ENCODE assay signal across 36 cellular contexts in the genomic region with DNA sequence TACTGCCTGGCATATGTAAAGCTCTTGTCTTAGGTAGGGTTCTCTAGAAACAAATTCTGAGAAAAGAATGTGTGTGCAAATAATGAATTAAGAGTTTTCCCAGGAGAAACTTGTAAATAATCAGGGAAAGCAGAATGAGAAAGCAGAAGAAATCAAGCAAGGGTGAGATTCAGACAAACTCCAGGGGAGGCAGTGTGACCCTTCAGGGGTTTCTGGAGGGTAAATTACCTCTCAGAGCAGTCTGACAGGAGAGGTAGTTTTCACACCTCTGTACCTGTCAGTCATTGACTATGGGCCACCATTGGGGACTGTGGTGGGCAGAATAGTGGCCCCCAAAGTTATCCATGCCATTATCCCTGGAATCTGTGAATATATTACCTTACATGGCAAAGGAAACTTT.
"Had no signal": no experiment of that assay in that cellular context is flagged by ENCODE, and none has a peak within 500 bp of the region (broad histone marks: within the 10 kb centered on the region; RNA-seq: fewer than 3 reads in every experiment).

No MANE protein-coding gene starts in this region.

- H3K4me3 ChIP-seq: adrenal gland, body of pancreas, breast epithelium had no signal

- H3K27ac ChIP-seq: adrenal gland, body of pancreas, brain microvascular endothelial cell, breast epithelium, VCaP had no signal

- H3K4me3 Mint-ChIP-seq: activated CD4-positive, alpha-beta memory T cell treated with anti-CD3 and anti-CD28 coated beads, Interleukin-2, amount 10 ng/mL, durations not matched to agents 7 days and 5 days; activated CD4-positive, alpha-beta T cell treated with anti-CD3 and anti-CD28 coated beads for 36 hours; activated CD4-positive, alpha-beta T cell treated with anti-CD3 and anti-CD28 coated beads, Interleukin-2, amount 10 ng/mL, durations not matched to agents 7 days and 5 days; activated CD8-positive, alpha-beta memory T cell treated with anti-CD3 and anti-CD28 coated beads, Interleukin-2, amount 10 ng/mL, durations not matched to agents 7 days and 5 days; activated CD8-positive, alpha-beta T cell treated with anti-CD3 and anti-CD28 coated beads, Interleukin-2, amount 10 ng/mL, durations not matched to agents 7 days and 5 days; activated naive CD4-positive, alpha-beta T cell treated with anti-CD3 and anti-CD28 coated beads, Interleukin-2, amount 10 ng/mL, durations not matched to agents 7 days and 5 days; activated naive CD4-positive, alpha-beta T cell treated with anti-CD3 and anti-CD28 coated beads, Interleukin-2, amount 50 U/mL, for 24 hours; activated naive CD8-positive, alpha-beta T cell treated with anti-CD3 and anti-CD28 coated beads for 36 hours; activated T-cell treated with anti-CD3 and anti-CD28 coated beads, Interleukin-2, amount 50 U/mL, for 24 hours; T-helper 1 cell treated with Interleukin-12 subunit alpha and Interleukin-12 subunit beta and Interleukin-4 antibody, amounts not matched to agents 30 μg/mL and 1 μg/mL, for 36 hours; T-helper 2 cell treated with Interferon-gamma antibody and Interleukin-4, amounts not matched to agents 5 μg/mL and 100 μg/mL, for 36 hours had no signal

- DNase-seq: activated CD4-positive, alpha-beta memory T cell treated with anti-CD3 and anti-CD28 coated beads, Interleukin-2, amount 10 ng/mL, durations not matched to agents 7 days and 5 days; activated CD4-positive, alpha-beta T cell treated with anti-CD3 and anti-CD28 coated beads for 1 hour; activated CD4-positive, alpha-beta T cell treated with anti-CD3 and anti-CD28 coated beads for 36 hours; activated CD4-positive, alpha-beta T cell treated with anti-CD3 and anti-CD28 coated beads for 48 hours; activated CD4-positive, alpha-beta T cell treated with anti-CD3 and anti-CD28 coated beads, Interleukin-2, amount 10 ng/mL, durations not matched to agents 7 days and 5 days; activated CD4-positive, alpha-beta T cell treated with anti-CD3 and anti-CD28 coated beads, Interleukin-2, amount 50 U/mL, for 48 hours; activated CD4-positive, CD25-positive, alpha-beta regulatory T cell; activated CD8-positive, alpha-beta memory T cell treated with anti-CD3 and anti-CD28 coated beads for 24 hours; activated CD8-positive, alpha-beta memory T cell treated with anti-CD3 and anti-CD28 coated beads, Interleukin-2, amount 10 ng/mL, durations not matched to agents 7 days and 5 days; activated CD8-positive, alpha-beta memory T cell treated with anti-CD3 and anti-CD28 coated beads, Interleukin-2, amount 50 U/mL, for 48 hours; activated CD8-positive, alpha-beta T cell treated with anti-CD3 and anti-CD28 coated beads, Interleukin-2, amount 10 ng/mL, durations not matched to agents 7 days and 5 days; activated effector memory CD4-positive, alpha-beta T cell treated with Interleukin-2 at 50 U/mL for 16 hours; activated gamma-delta T cell; activated naive CD4-positive, alpha-beta T cell treated with anti-CD3 and anti-CD28 coated beads, Interleukin-2, amount 10 ng/mL, durations not matched to agents 7 days and 5 days; activated naive CD4-positive, alpha-beta T cell treated with Interleukin-2 at 50 U/mL for 16 hours; activated naive CD8-positive, alpha-beta T cell treated with anti-CD3 and anti-CD28 coated beads for 36 hours; activated T-cell treated with anti-CD3 and anti-CD28 coated beads, Interleukin-2, amount 50 U/mL, for 24 hours; activated T-cell treated with anti-CD3 and anti-CD28 coated beads, Interleukin-2, amount 50 U/mL, for 48 hours; adrenal gland; amniotic stem cell; aorta; body of pancreas; brain microvascular endothelial cell; central memory CD4-positive, alpha-beta T cell; T-helper 1 cell; T-helper 2 cell; T-helper 9 cell had no signal

- H3K27ac Mint-ChIP-seq: activated CD4-positive, alpha-beta memory T cell treated with anti-CD3 and anti-CD28 coated beads, Interleukin-2, amount 10 ng/mL, durations not matched to agents 7 days and 5 days; activated CD4-positive, alpha-beta T cell treated with anti-CD3 and anti-CD28 coated beads for 36 hours; activated CD4-positive, alpha-beta T cell treated with anti-CD3 and anti-CD28 coated beads, Interleukin-2, amount 10 ng/mL, durations not matched to agents 7 days and 5 days; activated CD8-positive, alpha-beta memory T cell treated with anti-CD3 and anti-CD28 coated beads, Interleukin-2, amount 10 ng/mL, durations not matched to agents 7 days and 5 days; activated CD8-positive, alpha-beta T cell treated with anti-CD3 and anti-CD28 coated beads, Interleukin-2, amount 10 ng/mL, durations not matched to agents 7 days and 5 days; activated naive CD4-positive, alpha-beta T cell treated with anti-CD3 and anti-CD28 coated beads, Interleukin-2, amount 10 ng/mL, durations not matched to agents 7 days and 5 days; activated naive CD4-positive, alpha-beta T cell treated with anti-CD3 and anti-CD28 coated beads, Interleukin-2, amount 50 U/mL, for 24 hours; activated naive CD8-positive, alpha-beta T cell treated with anti-CD3 and anti-CD28 coated beads for 36 hours; activated T-cell treated with anti-CD3 and anti-CD28 coated beads, Interleukin-2, amount 50 U/mL, for 24 hours; activated T-helper 2 cell treated with anti-CD3 and anti-CD28 coated beads, Interferon-gamma antibody, Interleukin-2, Interleukin-4, amounts not matched to agents 10 μg/mL and 5 μg/mL and 100 μg/mL, durations not matched to agents 14 hours and 24 hours and 36 hours; T-helper 1 cell treated with Interleukin-12 subunit alpha and Interleukin-12 subunit beta and Interleukin-4 antibody, amounts not matched to agents 30 μg/mL and 1 μg/mL, for 36 hours; T-helper 2 cell treated with Interferon-gamma antibody and Interleukin-4, amounts not matched to agents 5 μg/mL and 100 μg/mL, for 36 hours had no signal

- H3K27me3 ChIP-seq: adrenal gland, body of pancreas, brain microvascular endothelial cell, breast epithelium had no signal

- H3K4me1 ChIP-seq: adrenal gland, body of pancreas, breast epithelium had no signal

- H3K36me3 Mint-ChIP-seq: activated CD8-positive, alpha-beta memory T cell treated with anti-CD3 and anti-CD28 coated beads, Interleukin-2, amount 10 ng/mL, durations not matched to agents 7 days and 5 days; activated naive CD4-positive, alpha-beta T cell treated with anti-CD3 and anti-CD28 coated beads, Interleukin-2, amount 10 ng/mL, durations not matched to agents 7 days and 5 days; activated naive CD4-positive, alpha-beta T cell treated with anti-CD3 and anti-CD28 coated beads, Interleukin-2, amount 50 U/mL, for 24 hours; activated naive CD8-positive, alpha-beta T cell treated with anti-CD3 and anti-CD28 coated beads for 36 hours had no signal

- H3K9me3 Mint-ChIP-seq: activated CD4-positive, alpha-beta memory T cell treated with anti-CD3 and anti-CD28 coated beads, Interleukin-2, amount 10 ng/mL, durations not matched to agents 7 days and 5 days; activated CD4-positive, alpha-beta T cell treated with anti-CD3 and anti-CD28 coated beads, Interleukin-2, amount 10 ng/mL, durations not matched to agents 7 days and 5 days; activated naive CD4-positive, alpha-beta T cell treated with anti-CD3 and anti-CD28 coated beads, Interleukin-2, amount 10 ng/mL, durations not matched to agents 7 days and 5 days; activated naive CD4-positive, alpha-beta T cell treated with anti-CD3 and anti-CD28 coated beads, Interleukin-2, amount 50 U/mL, for 24 hours; activated T-cell treated with anti-CD3 and anti-CD28 coated beads, Interleukin-2, amount 50 U/mL, for 24 hours; activated T-helper 2 cell treated with anti-CD3 and anti-CD28 coated beads, Interferon-gamma antibody, Interleukin-2, Interleukin-4, amounts not matched to agents 10 μg/mL and 5 μg/mL and 100 μg/mL, durations not matched to agents 14 hours and 24 hours and 36 hours; T-helper 1 cell treated with Interleukin-12 subunit alpha and Interleukin-12 subunit beta and Interleukin-4 antibody, amounts not matched to agents 30 μg/mL and 1 μg/mL, for 36 hours; T-helper 2 cell treated with Interferon-gamma antibody and Interleukin-4, amounts not matched to agents 5 μg/mL and 100 μg/mL, for 36 hours had no signal

- H3K36me3 ChIP-seq: adrenal gland, brain microvascular endothelial cell, breast epithelium had no signal

- H3K27me3 Mint-ChIP-seq: activated CD8-positive, alpha-beta memory T cell treated with anti-CD3 and anti-CD28 coated beads, Interleukin-2, amount 10 ng/mL, durations not matched to agents 7 days and 5 days; activated naive CD4-positive, alpha-beta T cell treated with anti-CD3 and anti-CD28 coated beads, Interleukin-2, amount 10 ng/mL, durations not matched to agents 7 days and 5 days had no signal

- H3K9me3 ChIP-seq: adrenal gland, body of pancreas, breast epithelium had no signal

- ATAC-seq: activated CD4-positive, alpha-beta T cell treated with anti-CD3 and anti-CD28 coated beads for 36 hours; activated CD4-positive, CD25-positive, alpha-beta regulatory T cell treated with anti-CD3 and anti-CD28 coated beads, Interleukin-2, amount 50 U/mL, for 24 hours; activated CD8-positive, alpha-beta memory T cell treated with anti-CD3 and anti-CD28 coated beads, Interleukin-2, amount 10 ng/mL, durations not matched to agents 7 days and 5 days; activated CD8-positive, alpha-beta T cell treated with anti-CD3 and anti-CD28 coated beads, Interleukin-2, amount 10 ng/mL, durations not matched to agents 7 days and 5 days; body of pancreas had no signal

- FAIRE-seq: astrocyte, TTC549 had no signal

- H3K4me1 Mint-ChIP-seq: activated CD4-positive, alpha-beta memory T cell treated with anti-CD3 and anti-CD28 coated beads, Interleukin-2, amount 10 ng/mL, durations not matched to agents 7 days and 5 days; activated CD4-positive, alpha-beta T cell treated with anti-CD3 and anti-CD28 coated beads for 36 hours; activated CD4-positive, alpha-beta T cell treated with anti-CD3 and anti-CD28 coated beads, Interleukin-2, amount 10 ng/mL, durations not matched to agents 7 days and 5 days; activated CD8-positive, alpha-beta memory T cell treated with anti-CD3 and anti-CD28 coated beads, Interleukin-2, amount 10 ng/mL, durations not matched to agents 7 days and 5 days; activated naive CD4-positive, alpha-beta T cell treated with anti-CD3 and anti-CD28 coated beads, Interleukin-2, amount 10 ng/mL, durations not matched to agents 7 days and 5 days; activated naive CD4-positive, alpha-beta T cell treated with anti-CD3 and anti-CD28 coated beads, Interleukin-2, amount 50 U/mL, for 24 hours; activated naive CD8-positive, alpha-beta T cell treated with anti-CD3 and anti-CD28 coated beads for 36 hours had no signal
